Comparison of ENCODE assay signal across 1 cellular context in genomic region chrX:48720580-48721240, GRCh38.
TF ChIP-seq lines count a peak whose summit lies in the region.

No MANE protein-coding gene starts in this region.

TF ChIP-seq in HepG2, 621 proteins besides CTCF, POLR2A, EP300 and RAD21:
- TF ChIP-seq ZBTB2 (CRISPR knock-in tag; IDR thresholded peaks at IDR 0.05; ENCODE audit: low read depth), result no peak
- TF ChIP-seq ZNF616 (CRISPR knock-in tag; IDR thresholded peaks at IDR 0.05; ENCODE audit: low read depth), result no peak
